13 cellular contexts compared by ENCODE assay signal in the genomic region with DNA sequence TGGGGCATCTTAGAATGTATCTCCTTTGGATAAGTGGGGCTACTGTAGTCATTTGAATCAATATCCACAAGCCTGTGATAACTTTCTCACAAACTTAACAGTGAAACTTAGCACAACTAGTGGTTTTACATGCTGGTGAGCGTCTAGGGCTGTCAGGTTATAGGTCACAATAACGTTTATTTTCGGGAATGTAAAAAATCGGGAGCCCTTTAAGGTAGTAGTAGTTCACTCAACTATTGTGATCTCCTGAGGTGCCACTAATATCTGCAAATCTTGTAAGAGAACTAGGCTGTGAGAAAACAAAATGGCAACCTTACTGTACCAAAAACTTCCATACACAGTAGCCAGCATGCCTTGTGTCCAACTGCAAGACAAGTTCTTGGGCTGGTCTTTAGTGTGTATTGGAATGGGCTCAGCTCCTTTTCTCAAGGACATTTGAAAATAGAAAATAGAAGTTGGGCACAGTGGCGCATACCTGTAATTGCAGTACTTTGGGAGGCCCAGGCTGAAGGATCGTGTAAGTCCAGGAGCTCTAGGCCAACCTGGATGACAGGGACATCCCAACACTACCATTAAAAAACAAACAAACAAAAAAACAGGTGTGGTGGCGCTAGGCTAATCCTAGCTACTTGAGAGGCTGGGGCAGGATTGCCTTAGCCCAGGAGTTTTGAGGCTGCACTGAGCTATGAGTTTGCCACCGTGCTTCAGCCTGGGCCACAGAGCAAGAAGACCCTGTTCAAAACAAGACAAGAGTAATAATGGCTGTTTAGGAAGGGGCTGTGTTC. TPM values are rescaled to one million over a fixed set of nuclear protein-coding genes. Genes with fewer than 3 reads are reported as not detected.
DNase-seq lines count a peak whose midpoint lies in the region; ATAC-seq and TF ChIP-seq lines count a peak whose summit lies in the region.
"Had no signal": no experiment of that assay in that cellular context is flagged by ENCODE, and none has a peak within 500 bp of the region (broad histone marks: within the 10 kb centered on the region; RNA-seq: fewer than 3 reads in every experiment).

No MANE protein-coding gene starts in this region.

- H3K27me3 ChIP-seq in lower lobe of right lung (ENCODE audit: low read depth) (no peaks in the 10 kb centered on the region), breast epithelium (no peaks in the 10 kb centered on the region)

- CTCF ChIA-PET in RWPE1 (lab: Yijun Ruan, JAX): interaction anchor here (0.6 kb wide), 1 partner anchor 179 kb away, joined by 3 read pairs; no protein-coding TSS in a partner anchor

- DNase-seq in activated naive CD8-positive, alpha-beta T cell treated with anti-CD3 and anti-CD28 coated beads for 36 hours: no peak
- no peak for DNase-seq in RWPE1 (ENCODE audit: low spot score)
- peak; percentile 5 for DNase-seq in lower lobe of right lung
- DNase-seq in NCI-H748 (lab: John Stamatoyannopoulos, UW; ENCODE audit: unreplicated experiment): no peak
- no peak for DNase-seq in activated effector memory CD4-positive, alpha-beta T cell treated with anti-CD3 and anti-CD28 coated beads, Interleukin-2, amount 50 U/mL, for 16 hours
- DNase-seq in breast epithelium (ENCODE audit: low spot score in 2 of 2): no peak
- DNase-seq: left cardiac atrium; NCI-H146; stimulated activated naive CD8-positive, alpha-beta T cell treated with anti-CD3 and anti-CD28 coated beads, Interleukin-15, amount 100 ng/mL, for 72 hours; SW 1271 had no signal

- H3K27ac Mint-ChIP-seq in activated naive CD8-positive, alpha-beta T cell: peak overlapping the region; percentile 22
- no peak overlapping the region for H3K27ac Mint-ChIP-seq in activated naive CD8-positive, alpha-beta T cell treated with anti-CD3 and anti-CD28 coated beads for 36 hours
- H3K27ac Mint-ChIP-seq: stimulated activated naive CD8-positive, alpha-beta T cell treated with anti-CD3 and anti-CD28 coated beads, Interleukin-15, amount 100 ng/mL, for 72 hours had no signal

- H3K9me3 ChIP-seq in lower lobe of right lung (no peaks in the 10 kb centered on the region), breast epithelium (no peaks in the 10 kb centered on the region)

- POLR2A ChIA-PET in RWPE1 (lab: Yijun Ruan, JAX; ENCODE audit: low non-redundant PET): interaction anchor here (0.6 kb wide), 1 partner anchor 24 kb away, joined by 4 read pairs; no protein-coding TSS in a partner anchor

- H3K36me3 Mint-ChIP-seq in activated naive CD8-positive, alpha-beta T cell: peaks cover 2% of the 10 kb centered on the region
- H3K36me3 Mint-ChIP-seq in activated naive CD8-positive, alpha-beta T cell treated with anti-CD3 and anti-CD28 coated beads for 36 hours: peaks cover 33% of the 10 kb centered on the region

- H3K36me3 ChIP-seq in lower lobe of right lung (peaks cover 51% of the 10 kb centered on the region), breast epithelium (no peaks in the 10 kb centered on the region)

- H3K4me3 ChIP-seq in lower lobe of right lung (no peak overlapping the region), breast epithelium (no peak overlapping the region)

- no peak overlapping the region for H3K4me3 Mint-ChIP-seq in activated naive CD8-positive, alpha-beta T cell
- no peak overlapping the region for H3K4me3 Mint-ChIP-seq in activated naive CD8-positive, alpha-beta T cell treated with anti-CD3 and anti-CD28 coated beads for 36 hours
- H3K4me3 Mint-ChIP-seq: stimulated activated naive CD8-positive, alpha-beta T cell treated with anti-CD3 and anti-CD28 coated beads, Interleukin-15, amount 100 ng/mL, for 72 hours had no signal

- H3K4me1 Mint-ChIP-seq in activated naive CD8-positive, alpha-beta T cell (ENCODE audit: low read depth): peaks cover 20% of the 10 kb centered on the region
- H3K4me1 Mint-ChIP-seq in activated naive CD8-positive, alpha-beta T cell treated with anti-CD3 and anti-CD28 coated beads for 36 hours: peaks cover 25% of the 10 kb centered on the region

- H3K27ac ChIP-seq in RWPE1: peak overlapping the region; percentile 50
- H3K27ac ChIP-seq in lower lobe of right lung: no peak overlapping the region
- no peak overlapping the region for H3K27ac ChIP-seq in breast epithelium
- H3K27ac ChIP-seq: VCaP had no signal

- H3K9me3 Mint-ChIP-seq in activated naive CD8-positive, alpha-beta T cell (ENCODE audit: low read depth): no peaks in the 10 kb centered on the region
- H3K9me3 Mint-ChIP-seq in activated naive CD8-positive, alpha-beta T cell treated with anti-CD3 and anti-CD28 coated beads for 36 hours: no peaks in the 10 kb centered on the region
- H3K9me3 Mint-ChIP-seq: stimulated activated naive CD8-positive, alpha-beta T cell treated with anti-CD3 and anti-CD28 coated beads, Interleukin-15, amount 100 ng/mL, for 72 hours had no signal

- TF ChIP-seq POLR2A in breast epithelium (IDR thresholded peaks at IDR 0.05): no peak

- no peak for TF ChIP-seq CTCF in RWPE1 (conservative IDR thresholded peaks at IDR 0.05; ENCODE audit: low read depth)
- no peak for TF ChIP-seq CTCF in lower lobe of right lung (IDR thresholded peaks at IDR 0.05)
- TF ChIP-seq CTCF in breast epithelium (IDR thresholded peaks at IDR 0.05): no peak

- ATAC-seq in lower lobe of right lung: no peak
- no peak for ATAC-seq in GM19351 (IDR thresholded peaks at IDR 0.05; ENCODE audit: unreplicated experiment)
- ATAC-seq: left cardiac atrium; stimulated activated naive CD8-positive, alpha-beta T cell treated with anti-CD3 and anti-CD28 coated beads, Interleukin-15, amount 100 ng/mL, for 72 hours had no signal

- no peaks in the 10 kb centered on the region for H3K27me3 Mint-ChIP-seq in activated naive CD8-positive, alpha-beta T cell
- no peaks in the 10 kb centered on the region for H3K27me3 Mint-ChIP-seq in activated naive CD8-positive, alpha-beta T cell treated with anti-CD3 and anti-CD28 coated beads for 36 hours
- H3K27me3 Mint-ChIP-seq: stimulated activated naive CD8-positive, alpha-beta T cell treated with anti-CD3 and anti-CD28 coated beads, Interleukin-15, amount 100 ng/mL, for 72 hours had no signal

- peaks cover 4% of the 10 kb centered on the region for H3K4me1 ChIP-seq in lower lobe of right lung
- no peaks in the 10 kb centered on the region for H3K4me1 ChIP-seq in breast epithelium

- intact Hi-C loops in lower lobe of right lung (cut with DNase I) (no loop called here), breast epithelium (cut with DNase I; ENCODE audit: low total_unique reads) (no loop called here)

RNA-seq across cellular contexts. Expression of a gene that starts 5.2 kb away (rescaled TPM):
- total RNA-seq in activated naive CD8-positive, alpha-beta T cell treated with anti-CD3 and anti-CD28 coated beads for 36 hours: 1 to 10 TPM; 7.2 to 7.8 TPM
- total RNA-seq in lower lobe of right lung: 11.1 TPM
- total RNA-seq in breast epithelium: 1 to 10 TPM; 2.6 to 8.5 (median 7.0) TPM

RNA-seq across cellular contexts. Expression of a gene that starts 8.1 kb away (rescaled TPM):
- 100 to 1,000 TPM; 953 to 971 TPM for total RNA-seq in activated naive CD8-positive, alpha-beta T cell treated with anti-CD3 and anti-CD28 coated beads for 36 hours
- total RNA-seq in lower lobe of right lung: 197 TPM
- total RNA-seq in breast epithelium: 100 to 1,000 TPM; 142 to 168 (median 158) TPM

RNA-seq across cellular contexts. Expression of a gene that starts 26.8 kb away (rescaled TPM):
- total RNA-seq in activated naive CD8-positive, alpha-beta T cell treated with anti-CD3 and anti-CD28 coated beads for 36 hours: 10 to 100 TPM; 47.1 to 52.6 TPM
- total RNA-seq in lower lobe of right lung (29.4 TPM), breast epithelium (10 to 100 TPM; 15.7 to 33.7 (median 30.2) TPM)

RNA-seq across cellular contexts. Expression of a gene that starts 40.5 kb away (rescaled TPM):
- 10 to 100 TPM; 34.3 to 38.1 TPM for total RNA-seq in activated naive CD8-positive, alpha-beta T cell treated with anti-CD3 and anti-CD28 coated beads for 36 hours
- total RNA-seq in lower lobe of right lung: 37.3 TPM
- 10 to 100 TPM; 23.7 to 67.0 (median 54.1) TPM for total RNA-seq in breast epithelium
